16 cellular contexts compared by ENCODE assay signal in the genomic region with DNA sequence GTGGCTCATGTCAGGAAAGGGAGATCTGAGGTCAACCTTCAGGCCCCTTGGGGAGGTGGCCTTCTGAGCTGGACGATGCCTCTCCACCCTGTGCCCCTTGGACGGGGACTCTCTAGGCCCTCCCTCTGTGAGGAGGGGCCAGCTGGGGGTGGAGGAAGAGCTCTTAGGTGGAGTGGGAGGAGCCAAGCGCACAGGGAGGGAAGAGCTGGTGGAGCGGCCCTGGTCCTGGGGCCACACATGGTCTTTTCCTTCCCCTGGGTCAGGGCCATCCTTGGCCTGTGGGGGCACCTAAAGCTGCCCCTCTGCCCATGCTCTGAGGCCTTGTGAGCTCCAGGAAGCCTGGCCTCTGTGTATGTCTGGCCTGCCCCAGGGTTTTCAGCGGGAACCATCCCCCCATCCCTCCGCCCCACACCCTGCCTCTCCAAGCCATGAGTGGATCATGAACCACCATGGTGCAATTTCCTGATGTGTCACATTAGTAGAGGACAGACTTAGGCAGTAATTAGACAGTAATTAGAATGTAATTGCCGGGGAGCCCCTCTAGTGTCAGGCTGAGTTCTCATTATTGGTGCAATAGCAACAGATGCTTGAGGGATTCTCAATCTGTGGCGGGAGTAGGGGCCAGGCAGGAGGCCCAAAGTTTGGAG.
DNase-seq lines count a peak whose midpoint lies in the region; ATAC-seq and TF ChIP-seq lines count a peak whose summit lies in the region.
"Had no signal": no experiment of that assay in that cellular context is flagged by ENCODE, and none has a peak within 500 bp of the region (broad histone marks: within the 10 kb centered on the region; RNA-seq: fewer than 3 reads in every experiment).

No MANE protein-coding gene starts in this region.

- CTCF ChIA-PET in WTC11 (lab: Charles Lee) = interaction anchor here (1.0 kb wide), 3 partner anchors 103 to 330 kb away, joined by 3 read pairs; no protein-coding TSS in a partner anchor

- DNase-seq in AG10803 (ENCODE audit: low read depth) (peak; percentile 31), HFFc6 (no peak), WTC11 (ENCODE audit: low spot score) (peak; percentile 56), iPS-NIHi7 (ENCODE audit: extremely low spot score) (peak; percentile 76), DMS153 treated with DMSO at 0.1 percent for 48 hours (lab: John Stamatoyannopoulos, UW; ENCODE audit: unreplicated experiment) (no peak), T1000 (lab: John Stamatoyannopoulos, UW) (no peak)
- DNase-seq: activated CD4-positive, alpha-beta T cell treated with anti-CD3 and anti-CD28 coated beads for 36 hours; activated gamma-delta T cell; amniotic stem cell; KBM-7; NCI-H1092; right lobe of liver; T-helper 9 cell had no signal

- H3K4me1 Mint-ChIP-seq in HFFc6 (ENCODE audit: low read depth) = peaks cover 79% of the 10 kb centered on the region
- H3K4me1 Mint-ChIP-seq in WTC11 = peaks cover 76% of the 10 kb centered on the region
- H3K4me1 Mint-ChIP-seq: activated CD4-positive, alpha-beta T cell treated with anti-CD3 and anti-CD28 coated beads for 36 hours had no signal

- no peak overlapping the region for H3K4me3 ChIP-seq in AG10803 (ENCODE audit: low read length)
- H3K4me3 ChIP-seq: right lobe of liver, SK-N-MC had no signal

- H3K36me3 Mint-ChIP-seq in HFFc6 (ENCODE audit: low read depth) = peaks cover 32% of the 10 kb centered on the region
- peaks cover 12% of the 10 kb centered on the region for H3K36me3 Mint-ChIP-seq in WTC11

- no peak for TF ChIP-seq CTCF in AG10803 (conservative IDR thresholded peaks at IDR 0.05; ENCODE audit: low read length)
- no peak for TF ChIP-seq CTCF in HFFc6 (IDR thresholded peaks at IDR 0.05)
- no peak for TF ChIP-seq CTCF in WTC11 (IDR thresholded peaks at IDR 0.05)

- H3K27me3 Mint-ChIP-seq in HFFc6 (ENCODE audit: insufficient read depth) = peaks cover 6% of the 10 kb centered on the region; the same call in 1 of the 2 replicates
- H3K27me3 Mint-ChIP-seq in WTC11 (ENCODE audit: low read depth) = no peaks in the 10 kb centered on the region
- H3K27me3 Mint-ChIP-seq: activated CD4-positive, alpha-beta T cell treated with anti-CD3 and anti-CD28 coated beads for 36 hours had no signal

- POLR2A ChIA-PET in WTC11 (lab: Charles Lee) = no interaction called here

- H3K27ac Mint-ChIP-seq in HFFc6 = 0 out of 2 replicates have a peak overlapping the region, but pooled peaks have one; percentile 54
- H3K27ac Mint-ChIP-seq in WTC11 = peak overlapping the region; percentile 95; the same call in 1 of the 2 replicates
- H3K27ac Mint-ChIP-seq: activated CD4-positive, alpha-beta T cell treated with anti-CD3 and anti-CD28 coated beads for 36 hours had no signal

- H3K4me3 Mint-ChIP-seq in HFFc6 = no peak overlapping the region
- peak overlapping the region; percentile 28; the same call in 1 of the 2 replicates for H3K4me3 Mint-ChIP-seq in WTC11
- H3K4me3 Mint-ChIP-seq: activated CD4-positive, alpha-beta T cell treated with anti-CD3 and anti-CD28 coated beads for 36 hours had no signal

- peak; percentile 65 for ATAC-seq in WTC11
- ATAC-seq in HG03342 (IDR thresholded peaks at IDR 0.05; ENCODE audit: unreplicated experiment) = no peak
- ATAC-seq in GM19023 (IDR thresholded peaks at IDR 0.05; ENCODE audit: unreplicated experiment) = no peak
- ATAC-seq: activated CD4-positive, alpha-beta T cell treated with anti-CD3 and anti-CD28 coated beads for 36 hours; right lobe of liver had no signal

- H3K9me3 Mint-ChIP-seq in HFFc6 = no peaks in the 10 kb centered on the region
- no peaks in the 10 kb centered on the region for H3K9me3 Mint-ChIP-seq in WTC11

TF ChIP-seq in WTC11, 78 proteins besides CTCF, POLR2A, EP300 and RAD21 (continues in another document):
- TF ChIP-seq, protein P1, sequence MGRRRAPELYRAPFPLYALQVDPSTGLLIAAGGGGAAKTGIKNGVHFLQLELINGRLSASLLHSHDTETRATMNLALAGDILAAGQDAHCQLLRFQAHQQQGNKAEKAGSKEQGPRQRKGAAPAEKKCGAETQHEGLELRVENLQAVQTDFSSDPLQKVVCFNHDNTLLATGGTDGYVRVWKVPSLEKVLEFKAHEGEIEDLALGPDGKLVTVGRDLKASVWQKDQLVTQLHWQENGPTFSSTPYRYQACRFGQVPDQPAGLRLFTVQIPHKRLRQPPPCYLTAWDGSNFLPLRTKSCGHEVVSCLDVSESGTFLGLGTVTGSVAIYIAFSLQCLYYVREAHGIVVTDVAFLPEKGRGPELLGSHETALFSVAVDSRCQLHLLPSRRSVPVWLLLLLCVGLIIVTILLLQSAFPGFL (CRISPR knock-in tag; IDR thresholded peaks at IDR 0.05; ENCODE audit: borderline replicate concordance) = no peak
- no peak for TF ChIP-seq ZNF232 (CRISPR knock-in tag; IDR thresholded peaks at IDR 0.05)
- no peak for TF ChIP-seq GRHL2 (CRISPR knock-in tag; IDR thresholded peaks at IDR 0.05; ENCODE audit: insufficient replicate concordance, severe bottlenecking)
- no peak for TF ChIP-seq ATF1 (CRISPR knock-in tag; IDR thresholded peaks at IDR 0.05)
- TF ChIP-seq ZNF396 (CRISPR knock-in tag; IDR thresholded peaks at IDR 0.05; ENCODE audit: borderline replicate concordance) = no peak
- TF ChIP-seq, protein P2, sequence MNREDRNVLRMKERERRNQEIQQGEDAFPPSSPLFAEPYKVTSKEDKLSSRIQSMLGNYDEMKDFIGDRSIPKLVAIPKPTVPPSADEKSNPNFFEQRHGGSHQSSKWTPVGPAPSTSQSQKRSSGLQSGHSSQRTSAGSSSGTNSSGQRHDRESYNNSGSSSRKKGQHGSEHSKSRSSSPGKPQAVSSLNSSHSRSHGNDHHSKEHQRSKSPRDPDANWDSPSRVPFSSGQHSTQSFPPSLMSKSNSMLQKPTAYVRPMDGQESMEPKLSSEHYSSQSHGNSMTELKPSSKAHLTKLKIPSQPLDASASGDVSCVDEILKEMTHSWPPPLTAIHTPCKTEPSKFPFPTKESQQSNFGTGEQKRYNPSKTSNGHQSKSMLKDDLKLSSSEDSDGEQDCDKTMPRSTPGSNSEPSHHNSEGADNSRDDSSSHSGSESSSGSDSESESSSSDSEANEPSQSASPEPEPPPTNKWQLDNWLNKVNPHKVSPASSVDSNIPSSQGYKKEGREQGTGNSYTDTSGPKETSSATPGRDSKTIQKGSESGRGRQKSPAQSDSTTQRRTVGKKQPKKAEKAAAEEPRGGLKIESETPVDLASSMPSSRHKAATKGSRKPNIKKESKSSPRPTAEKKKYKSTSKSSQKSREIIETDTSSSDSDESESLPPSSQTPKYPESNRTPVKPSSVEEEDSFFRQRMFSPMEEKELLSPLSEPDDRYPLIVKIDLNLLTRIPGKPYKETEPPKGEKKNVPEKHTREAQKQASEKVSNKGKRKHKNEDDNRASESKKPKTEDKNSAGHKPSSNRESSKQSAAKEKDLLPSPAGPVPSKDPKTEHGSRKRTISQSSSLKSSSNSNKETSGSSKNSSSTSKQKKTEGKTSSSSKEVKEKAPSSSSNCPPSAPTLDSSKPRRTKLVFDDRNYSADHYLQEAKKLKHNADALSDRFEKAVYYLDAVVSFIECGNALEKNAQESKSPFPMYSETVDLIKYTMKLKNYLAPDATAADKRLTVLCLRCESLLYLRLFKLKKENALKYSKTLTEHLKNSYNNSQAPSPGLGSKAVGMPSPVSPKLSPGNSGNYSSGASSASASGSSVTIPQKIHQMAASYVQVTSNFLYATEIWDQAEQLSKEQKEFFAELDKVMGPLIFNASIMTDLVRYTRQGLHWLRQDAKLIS (CRISPR knock-in tag; IDR thresholded peaks at IDR 0.05; ENCODE audit: borderline replicate concordance) = no peak
- TF ChIP-seq FOXJ3 (CRISPR knock-in tag; IDR thresholded peaks at IDR 0.05; ENCODE audit: borderline replicate concordance) = no peak
- no peak for TF ChIP-seq ZNF138 (CRISPR knock-in tag; conservative IDR thresholded peaks at IDR 0.05)
- no peak for TF ChIP-seq TEAD1 (CRISPR knock-in tag; IDR thresholded peaks at IDR 0.05)
- TF ChIP-seq RORB (CRISPR knock-in tag; IDR thresholded peaks at IDR 0.05) = no peak
- no peak for TF ChIP-seq CREB1 (CRISPR knock-in tag; IDR thresholded peaks at IDR 0.05)
- TF ChIP-seq, protein P3, sequence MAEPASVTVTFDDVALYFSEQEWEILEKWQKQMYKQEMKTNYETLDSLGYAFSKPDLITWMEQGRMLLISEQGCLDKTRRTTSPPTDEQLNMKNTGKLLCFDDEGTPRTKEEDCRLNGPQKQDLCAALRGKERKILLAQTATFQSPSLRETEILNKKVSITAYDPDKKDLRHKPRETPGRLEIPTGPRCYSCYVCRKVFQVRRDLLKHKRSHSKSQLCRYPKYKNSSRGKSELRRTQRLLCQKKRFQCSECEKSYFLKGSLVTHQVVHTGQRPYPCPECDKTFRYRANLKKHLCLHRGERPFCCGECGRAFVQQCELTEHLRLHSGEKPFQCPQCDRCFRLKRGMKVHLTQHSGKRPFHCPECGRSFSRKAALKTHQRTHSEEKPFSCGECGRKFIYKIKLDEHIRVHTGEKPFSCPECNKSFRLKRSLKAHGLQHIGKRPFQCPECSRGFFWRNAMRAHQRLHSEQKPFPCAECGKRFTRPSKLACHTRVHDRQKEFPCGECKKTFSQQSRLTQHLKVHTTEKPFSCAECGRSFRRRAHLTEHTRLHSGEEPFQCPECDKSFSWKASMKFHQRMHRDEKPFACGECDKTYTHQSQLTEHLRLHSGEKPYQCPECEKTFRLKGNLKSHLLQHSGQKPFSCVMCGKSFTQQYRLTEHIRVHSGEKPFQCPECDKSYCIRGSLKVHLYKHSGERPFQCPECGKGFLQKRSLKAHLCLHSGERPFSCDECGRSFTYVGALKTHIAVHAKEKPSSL (CRISPR knock-in tag; conservative IDR thresholded peaks at IDR 0.05) = no peak
- TF ChIP-seq, protein P4, sequence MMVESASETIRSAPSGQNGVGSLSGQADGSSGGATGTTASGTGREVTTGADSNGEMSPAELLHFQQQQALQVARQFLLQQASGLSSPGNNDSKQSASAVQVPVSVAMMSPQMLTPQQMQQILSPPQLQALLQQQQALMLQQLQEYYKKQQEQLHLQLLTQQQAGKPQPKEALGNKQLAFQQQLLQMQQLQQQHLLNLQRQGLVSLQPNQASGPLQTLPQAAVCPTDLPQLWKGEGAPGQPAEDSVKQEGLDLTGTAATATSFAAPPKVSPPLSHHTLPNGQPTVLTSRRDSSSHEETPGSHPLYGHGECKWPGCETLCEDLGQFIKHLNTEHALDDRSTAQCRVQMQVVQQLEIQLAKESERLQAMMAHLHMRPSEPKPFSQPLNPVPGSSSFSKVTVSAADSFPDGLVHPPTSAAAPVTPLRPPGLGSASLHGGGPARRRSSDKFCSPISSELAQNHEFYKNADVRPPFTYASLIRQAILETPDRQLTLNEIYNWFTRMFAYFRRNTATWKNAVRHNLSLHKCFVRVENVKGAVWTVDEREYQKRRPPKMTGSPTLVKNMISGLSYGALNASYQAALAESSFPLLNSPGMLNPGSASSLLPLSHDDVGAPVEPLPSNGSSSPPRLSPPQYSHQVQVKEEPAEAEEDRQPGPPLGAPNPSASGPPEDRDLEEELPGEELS (CRISPR knock-in tag; IDR thresholded peaks at IDR 0.05) = no peak
- TF ChIP-seq TEAD4 (CRISPR knock-in tag; IDR thresholded peaks at IDR 0.05) = no peak

Comparison
In these comparisons a context has a peak if more than half of its experiments do, and no peak if none do; other contexts are left out.
1. DNase-seq: peak in AG10803 (single experiment), WTC11 (single experiment) and iPS-NIHi7 (single experiment); none in HFFc6 (single experiment), DMS153 treated with DMSO at 0.1 percent for 48 hours (single experiment) and T1000 (single experiment).